ENCODE assay signal across 1 cellular context in genomic region chr5:36073595-36074216, GRCh38.
A peak's percentile ranks its signal among the peaks of the same experiment; 100 is the strongest.
TF ChIP-seq lines count a peak whose summit lies in the region.

No MANE protein-coding gene starts in this region.

TF ChIP-seq in GM23338, 12 proteins besides CTCF, POLR2A, EP300 and RAD21 (continued from another document):
- TF ChIP-seq, protein P1, sequence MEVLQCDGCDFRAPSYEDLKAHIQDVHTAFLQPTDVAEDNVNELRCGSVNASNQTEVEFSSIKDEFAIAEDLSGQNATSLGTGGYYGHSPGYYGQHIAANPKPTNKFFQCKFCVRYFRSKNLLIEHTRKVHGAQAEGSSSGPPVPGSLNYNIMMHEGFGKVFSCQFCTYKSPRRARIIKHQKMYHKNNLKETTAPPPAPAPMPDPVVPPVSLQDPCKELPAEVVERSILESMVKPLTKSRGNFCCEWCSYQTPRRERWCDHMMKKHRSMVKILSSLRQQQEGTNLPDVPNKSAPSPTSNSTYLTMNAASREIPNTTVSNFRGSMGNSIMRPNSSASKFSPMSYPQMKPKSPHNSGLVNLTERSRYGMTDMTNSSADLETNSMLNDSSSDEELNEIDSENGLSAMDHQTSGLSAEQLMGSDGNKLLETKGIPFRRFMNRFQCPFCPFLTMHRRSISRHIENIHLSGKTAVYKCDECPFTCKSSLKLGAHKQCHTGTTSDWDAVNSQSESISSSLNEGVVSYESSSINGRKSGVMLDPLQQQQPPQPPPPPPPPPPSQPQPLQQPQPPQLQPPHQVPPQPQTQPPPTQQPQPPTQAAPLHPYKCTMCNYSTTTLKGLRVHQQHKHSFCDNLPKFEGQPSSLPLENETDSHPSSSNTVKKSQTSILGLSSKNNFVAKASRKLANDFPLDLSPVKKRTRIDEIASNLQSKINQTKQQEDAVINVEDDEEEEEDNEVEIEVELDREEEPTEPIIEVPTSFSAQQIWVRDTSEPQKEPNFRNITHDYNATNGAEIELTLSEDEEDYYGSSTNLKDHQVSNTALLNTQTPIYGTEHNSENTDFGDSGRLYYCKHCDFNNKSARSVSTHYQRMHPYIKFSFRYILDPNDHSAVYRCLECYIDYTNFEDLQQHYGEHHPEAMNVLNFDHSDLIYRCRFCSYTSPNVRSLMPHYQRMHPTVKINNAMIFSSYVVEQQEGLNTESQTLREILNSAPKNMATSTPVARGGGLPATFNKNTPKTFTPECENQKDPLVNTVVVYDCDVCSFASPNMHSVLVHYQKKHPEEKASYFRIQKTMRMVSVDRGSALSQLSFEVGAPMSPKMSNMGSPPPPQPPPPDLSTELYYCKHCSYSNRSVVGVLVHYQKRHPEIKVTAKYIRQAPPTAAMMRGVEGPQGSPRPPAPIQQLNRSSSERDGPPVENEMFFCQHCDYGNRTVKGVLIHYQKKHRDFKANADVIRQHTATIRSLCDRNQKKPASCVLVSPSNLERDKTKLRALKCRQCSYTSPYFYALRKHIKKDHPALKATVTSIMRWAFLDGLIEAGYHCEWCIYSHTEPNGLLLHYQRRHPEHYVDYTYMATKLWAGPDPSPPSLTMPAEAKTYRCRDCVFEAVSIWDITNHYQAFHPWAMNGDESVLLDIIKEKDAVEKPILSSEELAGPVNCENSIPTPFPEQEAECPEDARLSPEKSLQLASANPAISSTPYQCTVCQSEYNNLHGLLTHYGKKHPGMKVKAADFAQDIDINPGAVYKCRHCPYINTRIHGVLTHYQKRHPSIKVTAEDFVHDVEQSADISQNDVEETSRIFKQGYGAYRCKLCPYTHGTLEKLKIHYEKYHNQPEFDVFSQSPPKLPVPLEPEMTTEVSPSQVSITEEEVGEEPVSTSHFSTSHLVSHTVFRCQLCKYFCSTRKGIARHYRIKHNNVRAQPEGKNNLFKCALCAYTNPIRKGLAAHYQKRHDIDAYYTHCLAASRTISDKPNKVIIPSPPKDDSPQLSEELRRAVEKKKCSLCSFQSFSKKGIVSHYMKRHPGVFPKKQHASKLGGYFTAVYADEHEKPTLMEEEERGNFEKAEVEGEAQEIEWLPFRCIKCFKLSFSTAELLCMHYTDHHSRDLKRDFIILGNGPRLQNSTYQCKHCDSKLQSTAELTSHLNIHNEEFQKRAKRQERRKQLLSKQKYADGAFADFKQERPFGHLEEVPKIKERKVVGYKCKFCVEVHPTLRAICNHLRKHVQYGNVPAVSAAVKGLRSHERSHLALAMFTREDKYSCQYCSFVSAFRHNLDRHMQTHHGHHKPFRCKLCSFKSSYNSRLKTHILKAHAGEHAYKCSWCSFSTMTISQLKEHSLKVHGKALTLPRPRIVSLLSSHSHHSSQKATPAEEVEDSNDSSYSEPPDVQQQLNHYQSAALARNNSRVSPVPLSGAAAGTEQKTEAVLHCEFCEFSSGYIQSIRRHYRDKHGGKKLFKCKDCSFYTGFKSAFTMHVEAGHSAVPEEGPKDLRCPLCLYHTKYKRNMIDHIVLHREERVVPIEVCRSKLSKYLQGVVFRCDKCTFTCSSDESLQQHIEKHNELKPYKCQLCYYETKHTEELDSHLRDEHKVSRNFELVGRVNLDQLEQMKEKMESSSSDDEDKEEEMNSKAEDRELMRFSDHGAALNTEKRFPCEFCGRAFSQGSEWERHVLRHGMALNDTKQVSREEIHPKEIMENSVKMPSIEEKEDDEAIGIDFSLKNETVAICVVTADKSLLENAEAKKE (CRISPR knock-in tag; IDR thresholded peaks at IDR 0.05), result peak; percentile 75
TF ChIP-seq in GM23338: peak in this region for 2.
